Comparison of ENCODE assay signal across 23 cellular contexts in the genomic region with DNA sequence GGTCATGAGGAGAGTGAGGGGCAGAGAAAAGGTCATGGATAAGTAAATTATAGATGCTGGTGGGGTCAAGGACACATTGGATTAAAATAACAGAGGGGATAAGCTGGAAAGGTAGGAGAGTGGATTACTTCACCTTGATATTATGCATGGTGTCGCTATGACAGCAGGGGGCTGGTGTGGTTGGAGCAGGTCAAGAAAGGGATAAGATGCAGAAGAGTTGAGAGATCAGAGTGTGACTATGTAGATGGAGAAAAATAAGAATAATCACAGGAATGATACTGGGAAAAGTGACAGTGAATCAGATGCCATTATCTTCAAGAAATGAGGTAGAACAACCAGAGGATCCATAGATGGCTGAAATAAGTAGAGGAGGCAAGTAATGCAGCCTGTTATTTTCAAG. TPM values are rescaled to one million over a fixed set of nuclear protein-coding genes. Genes with fewer than 3 reads are reported as not detected.
DNase-seq lines count a peak whose midpoint lies in the region; ATAC-seq, FAIRE-seq and TF ChIP-seq lines count a peak whose summit lies in the region.
"Had no signal": no experiment of that assay in that cellular context is flagged by ENCODE, and none has a peak within 500 bp of the region (broad histone marks: within the 10 kb centered on the region; RNA-seq: fewer than 3 reads in every experiment).

No MANE protein-coding gene starts in this region.

- BruUV-seq in PC-3 (replicated peaks; lab: Mats Ljungman, UMichigan) = no TSS peak
- BruUV-seq in K562 (replicated peaks; lab: Mats Ljungman, UMichigan) = no TSS peak

- no peaks in the 10 kb centered on the region for H3K9me1 ChIP-seq in K562 (ENCODE audit: control insufficient read depth, insufficient read depth, low read length)

- H2AFZ ChIP-seq in PC-3 (ENCODE audit: low read length) (no peak overlapping the region), K562 (ENCODE audit: low read depth, low read length) (no peak overlapping the region)

- intact Hi-C loops in PC-3 (cut with micrococcal nuclease) (loop anchor here (5.0 kb wide), 1 partner anchor 61 kb away; no protein-coding TSS in a partner anchor), K562 (cut with micrococcal nuclease) (no loop called here), psoas muscle (cut with DNase I) (no loop called here)

- no peaks in the 10 kb centered on the region for H3K27me3 ChIP-seq in PC-3 (ENCODE audit: low read length)
- H3K27me3 ChIP-seq in K562 (ENCODE audit: control insufficient read depth in 2 of 2, insufficient read depth in 2 of 2, low read length in 2 of 2) = peaks cover 0 to 20% of the 10 kb centered on the region in 2 experiments; a peak in 1 of 5 replicates
- no peaks in the 10 kb centered on the region for H3K27me3 ChIP-seq in psoas muscle (ENCODE audit: insufficient read depth in 3 of 3, low read length in 2 of 3)

- TF ChIP-seq POLR2A in K562 (conservative IDR thresholded peaks at IDR 0.05) = no peak

- 8% methylated on average over 1 of the region's 1 CpG for WGBS in K562 (ENCODE audit: insufficient coverage, low coverage, missing lambda C conversion rate)
- WGBS in psoas muscle, 3 donors = 94 to 96% (median 96%) methylated on average over 1 of the region's 1 CpG

- H3K9me3 ChIP-seq in PC-3 (ENCODE audit: low read length) (no peaks in the 10 kb centered on the region), K562 (replicated peaks; ENCODE audit: control insufficient read depth, insufficient read depth, low read depth, low read length) (no peaks in the 10 kb centered on the region), psoas muscle (no peaks in the 10 kb centered on the region)

- no peak for FAIRE-seq in K562 (lab: Jason Lieb, UNC)
- FAIRE-seq: GM19239, RCC 7860 had no signal

- POLR2A ChIA-PET in PC-3 (lab: Charles Lee; ENCODE audit: unreplicated experiment) (no interaction called here), K562 (lab: Yijun Ruan, JAX) (interaction anchor here (0.8 kb wide), 1 partner anchor 103 kb away, joined by 3 read pairs; no protein-coding TSS in a partner anchor)

- no peaks in the 10 kb centered on the region for H3K36me3 ChIP-seq in PC-3 (ENCODE audit: low read depth, low read length)
- no peaks in the 10 kb centered on the region for H3K36me3 ChIP-seq in K562 (ENCODE audit: control insufficient read depth, insufficient read depth, low read length)
- H3K36me3 ChIP-seq in psoas muscle (ENCODE audit: insufficient read depth in 1 of 2, low read depth in 1 of 2) = peaks cover 0 to 7% of the 10 kb centered on the region in 2 donors

- 0 out of 4 replicates have a peak, but pooled peaks of 1 of the 2 experiments have one; percentile 2 for TF ChIP-seq RAD21 in K562 (CRISPR knock-in tag; conservative IDR thresholded peaks at IDR 0.05 in 1 of 2, IDR thresholded peaks at IDR 0.05 in 1 of 2)

- H3K4me3 ChIP-seq in PC-3 (ENCODE audit: low read length) (no peak overlapping the region), K562 (no peak overlapping the region), psoas muscle (peak overlapping the region; percentile 4)

- H3F3A ChIP-seq in PC-3 (ENCODE audit: low read length, unreplicated experiment) = peaks cover 14% of the 10 kb centered on the region

- in situ Hi-C loops in K562 (cut with MboI) = no loop called here
- in situ Hi-C loops in GM13976 (cut with MboI; ENCODE audit: low sequenced_read_pairs, unreplicated experiment) = no loop called here

- H3K79me2 ChIP-seq in PC-3 (ENCODE audit: low read length) = 0 out of 2 replicates have a peak, but pooled peaks cover 6% of the 10 kb centered on the region
- no peaks in the 10 kb centered on the region for H3K79me2 ChIP-seq in K562 (ENCODE audit: control insufficient read depth, insufficient read depth, low read length)

- H3K9me2 ChIP-seq in PC-3 (replicated peaks; ENCODE audit: low read length) = no peaks in the 10 kb centered on the region

- no peak overlapping the region for H3K9ac ChIP-seq in PC-3 (ENCODE audit: low read length)
- no peak overlapping the region for H3K9ac ChIP-seq in K562 (ENCODE audit: insufficient read depth in 1 of 2, low read depth in 2 of 2, low read length in 2 of 2)

- CTCF ChIA-PET in PC-3 (lab: Charles Lee) = interaction anchor here (1.2 kb wide), 1 partner anchor 115 kb away, joined by 5 read pairs; no protein-coding TSS in a partner anchor
- CTCF ChIA-PET in K562 (lab: Yijun Ruan, JAX; ENCODE audit: low intra/inter-chr PET ratio) = no interaction called here

- DNase-seq in NCI-H82 (lab: John Stamatoyannopoulos, UW) = peak; percentile 17
- no peak for DNase-seq in NCI-H82 treated with DMSO at 0.1 percent for 48 hours (lab: John Stamatoyannopoulos, UW; ENCODE audit: unreplicated experiment)
- DNase-seq in PC-3 = no peak
- DNase-seq in K562 (ENCODE audit: extremely low read depth in 1 of 4, low spot score in 3 of 4) = no peak
- no peak for DNase-seq in psoas muscle
- DNase-seq in OCI-M1 (lab: John Stamatoyannopoulos, UW) = no peak
- DNase-seq in GM13976 (ENCODE audit: low spot score) = no peak
- DNase-seq: 8988T, ACHN, Calu3, H9, MV-4-11, NCI-H1105, NCI-H1436 treated with DMSO at 0.1 percent for 48 hours, NCI-H187 treated with DMSO at 0.1 percent for 48 hours, NCI-H524, NCI-H774, T-helper 17 cell had no signal

- H4K20me1 ChIP-seq in PC-3 (ENCODE audit: low read length) (no peaks in the 10 kb centered on the region), K562 (replicated peaks; ENCODE audit: control insufficient read depth, insufficient read depth, low read length) (no peaks in the 10 kb centered on the region)

- H3K4me1 ChIP-seq in PC-3 (ENCODE audit: insufficient read depth, low read length) (peaks cover 66% of the 10 kb centered on the region), K562 (replicated peaks in 1 of 2; ENCODE audit: control insufficient read depth in 2 of 2, insufficient read depth in 2 of 2, low read length in 2 of 2) (peaks cover 11 to 20% of the 10 kb centered on the region in 2 experiments), psoas muscle (peaks cover 22% of the 10 kb centered on the region)

- peak overlapping the region; percentile 90 for H3K27ac ChIP-seq in PC-3 (ENCODE audit: low read length)
- no peak overlapping the region for H3K27ac ChIP-seq in K562 (ENCODE audit: extremely low read depth, low read depth, low read length)
- H3K27ac ChIP-seq in psoas muscle = no peak overlapping the region

- H3K4me2 ChIP-seq in PC-3 (ENCODE audit: low read length) (no peak overlapping the region), K562 (ENCODE audit: insufficient read depth, low read length) (no peak overlapping the region)

- ATAC-seq in PC-3 (no peak), K562 (no peak), psoas muscle (no peak), GM18873 (IDR thresholded peaks at IDR 0.05; ENCODE audit: low FRiP score, unreplicated experiment) (no peak)
- ATAC-seq: SK-N-SH treated with all-trans-retinoic acid at 6 μM for 48 hours, T-helper 17 cell had no signal

- TF ChIP-seq EP300 in K562 (IDR thresholded peaks at IDR 0.05; ENCODE audit: low read length) = no peak

- no peak for TF ChIP-seq CTCF in PC-3 (conservative IDR thresholded peaks at IDR 0.05; ENCODE audit: low read depth, low read length)
- TF ChIP-seq CTCF in K562 (IDR thresholded peaks at IDR 0.05 in 2 of 3, conservative IDR thresholded peaks at IDR 0.05 in 1 of 3; ENCODE audit: insufficient read depth in 2 of 3, low read depth in 1 of 3, low read length in 3 of 3) = no peak
- TF ChIP-seq CTCF in psoas muscle (IDR thresholded peaks at IDR 0.05) = no peak
- TF ChIP-seq CTCF in GM13976 (IDR thresholded peaks at IDR 0.05; ENCODE audit: borderline replicate concordance, control extremely low read depth, extremely low read depth, insufficient read depth, missing control alignments) = no peak

TF ChIP-seq in K562, 482 proteins besides CTCF, POLR2A, EP300 and RAD21:
- TF ChIP-seq BMI1 (IDR thresholded peaks at IDR 0.05; ENCODE audit: low read length) = no peak
- no peak for TF ChIP-seq EHMT2 (IDR thresholded peaks at IDR 0.05)
- TF ChIP-seq RFX1 (IDR thresholded peaks at IDR 0.05) = peak; percentile 25; the same call in 1 of the 2 replicates
- TF ChIP-seq TBL1XR1 (IDR thresholded peaks at IDR 0.05; ENCODE audit: low read length in 2 of 2) = no peak

RNA-seq across cellular contexts. Expression of a gene that starts 29.4 kb away (rescaled TPM):
- total RNA-seq in PC-3 (2014; rRNA removed) (32.6 and 37.9 TPM in 2 replicates), K562 (2014; rRNA removed) (20.9 and 22.1 TPM in 2 replicates), K562 (2014; rRNA removed; fragmentation: Illumina TruSeq; extraction: Trizol) (14.0 and 14.4 TPM in 2 replicates), K562 (2015; rRNA removed; fragmentation: Illumina TruSeq; extraction: Trizol) (12.8 and 12.9 TPM in 2 replicates), K562 (2021) (29.9 and 35.4 TPM in 2 replicates), psoas muscle (100 to 1,000 TPM; 225 to 355 (median 292) TPM)
- total RNA-seq in K562 (2011; cell fraction: chromatin; rRNA removed; ENCODE audit: low replicate concordance) = 33.3 and 42.6 TPM in 2 replicates
- 17.8 and 18.0 TPM in 2 replicates for total RNA-seq in K562 (2011; cell fraction: nucleolus; rRNA removed)
- total RNA-seq in K562 (2011; cell fraction: nucleoplasm; rRNA removed) = 26.3 and 39.2 TPM in 2 replicates
- polyA plus RNA-seq in K562 (2011; rRNA removed) (2.5 and 16.7 TPM in 2 replicates), K562 (2014; fragmentation: Illumina TruSeq; extraction: Trizol) (18.7 and 18.8 TPM in 2 replicates), K562 (2014; fragmentation: Nextera tagmentation; extraction: Ambion mirVana) (1 to 10 TPM; 4.0 to 4.7 TPM), K562 (2014; rRNA removed) (12.6 and 13.3 TPM in 2 replicates), psoas muscle (100 to 1,000 TPM in 1 of 3 donors, 10 to 100 TPM in 2; 46.5 to 162 (median 91.8) TPM)
- 2.0 and 12.2 TPM in 2 replicates for polyA plus RNA-seq in K562 (2011; cell fraction: cytosol; rRNA removed)
- 3.0 and 21.5 TPM in 2 replicates for polyA plus RNA-seq in K562 (2011; cell fraction: nucleus; rRNA removed)
- polyA plus RNA-seq in K562 (2012) = 17.9 and 23.2 TPM in 2 replicates
- polyA minus RNA-seq in K562 (2011; rRNA and poly(A)+ RNA removed) = 5.5 and 37.5 TPM in 2 replicates
- 3.5 and 21.8 TPM in 2 replicates for polyA minus RNA-seq in K562 (2011; cell fraction: cytosol; rRNA and poly(A)+ RNA removed)
- 3.9 and 17.8 TPM in 2 replicates for polyA minus RNA-seq in K562 (2011; cell fraction: nucleus; rRNA and poly(A)+ RNA removed)
- polyA plus RNA-seq: IgD-negative memory B cell had no signal
